8 cellular contexts compared by ENCODE assay signal in the genomic region with DNA sequence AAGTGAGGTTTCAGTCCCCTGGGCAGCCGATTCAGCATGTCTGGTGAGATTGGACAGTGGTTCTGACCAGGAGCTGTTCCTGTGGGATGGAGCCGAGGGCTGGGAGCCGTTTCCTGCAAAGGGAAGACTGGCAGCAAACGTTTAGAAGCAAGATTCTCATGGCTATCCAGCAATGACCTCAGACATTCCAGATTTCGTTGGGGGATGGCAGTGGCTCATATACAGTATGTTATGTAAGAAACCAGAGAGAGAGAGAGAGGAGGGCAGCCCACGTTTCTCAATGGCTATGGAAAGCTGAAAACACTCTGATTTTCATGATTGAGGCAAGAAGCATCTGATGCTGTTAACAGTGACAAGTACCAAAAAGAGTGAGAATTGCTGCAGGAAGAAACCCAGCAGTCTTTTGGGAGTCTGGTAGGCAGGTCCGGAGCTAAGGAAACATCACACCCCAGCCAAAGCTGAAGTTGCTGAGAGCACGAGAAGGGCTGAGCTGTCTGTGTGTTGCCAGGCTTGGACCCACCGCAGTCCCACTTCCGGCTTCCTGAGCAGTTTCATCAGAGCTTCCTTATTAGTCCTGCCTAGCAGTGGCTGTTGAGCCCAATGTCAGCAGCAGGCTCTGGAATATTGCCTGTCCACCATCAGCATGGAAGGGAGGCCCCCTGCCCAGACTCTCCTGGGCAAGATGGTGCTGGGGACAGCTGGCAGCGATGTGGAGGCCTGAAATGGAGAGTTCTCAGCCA. TPM values are rescaled to one million over a fixed set of nuclear protein-coding genes. Genes with fewer than 3 reads are reported as not detected.
A peak's percentile ranks its signal among the peaks of the same experiment; 100 is the strongest.
DNase-seq lines count a peak whose midpoint lies in the region; ATAC-seq lines count a peak whose summit lies in the region.

No MANE protein-coding gene starts in this region.

- peaks cover 6% of the 10 kb centered on the region for H3K27me3 Mint-ChIP-seq in activated CD4-positive, alpha-beta T cell treated with anti-CD3 and anti-CD28 coated beads for 36 hours

- POLR2A ChIA-PET in activated CD4-positive, alpha-beta T cell treated with anti-CD3 and anti-CD28 coated beads for 36 hours (lab: Charles Lee) = no interaction called here

- no peaks in the 10 kb centered on the region for H3K9me3 Mint-ChIP-seq in activated CD4-positive, alpha-beta T cell treated with anti-CD3 and anti-CD28 coated beads for 36 hours (ENCODE audit: low read depth)

- no peaks in the 10 kb centered on the region for H3K36me3 Mint-ChIP-seq in activated CD4-positive, alpha-beta T cell treated with anti-CD3 and anti-CD28 coated beads for 36 hours (ENCODE audit: low read depth)

- H3K4me1 Mint-ChIP-seq in activated CD4-positive, alpha-beta T cell treated with anti-CD3 and anti-CD28 coated beads for 36 hours = peaks cover 26% of the 10 kb centered on the region

- DNase-seq in activated CD4-positive, alpha-beta T cell treated with anti-CD3 and anti-CD28 coated beads for 36 hours = peak; percentile 49
- no peak for DNase-seq in activated CD4-positive, alpha-beta T cell treated with anti-CD3 and anti-CD28 coated beads for 1 hour
- DNase-seq in activated T-cell treated with anti-CD3 and anti-CD28 coated beads, Interleukin-2, amount 50 U/mL, for 48 hours = peak; percentile 28 to 46
- DNase-seq in left cardiac atrium (peak; percentile 70), NCI-H1092 (lab: John Stamatoyannopoulos, UW) (no peak), NCI-H1436 (lab: John Stamatoyannopoulos, UW) (no peak)
- DNase-seq in stimulated activated CD8-positive, alpha-beta memory T cell treated with anti-CD3 and anti-CD28 coated beads, Interleukin-4, amount 100 ng/mL, for 48 hours = peak; percentile 41

- intact Hi-C loops in activated CD4-positive, alpha-beta T cell treated with anti-CD3 and anti-CD28 coated beads for 36 hours (cut with DNase I, micrococcal nuclease) = no loop called here
- intact Hi-C loops in left cardiac atrium (cut with DNase I) = loop anchor here in 1 of 2 donors (10.0 kb wide), 1 partner anchor 402 kb away; the partner anchor contains the start of gene CHRD

- ATAC-seq in activated CD4-positive, alpha-beta T cell treated with anti-CD3 and anti-CD28 coated beads for 36 hours = peak; percentile 66
- peak; percentile 86 to 90 for ATAC-seq in left cardiac atrium
- no peak for ATAC-seq in HG02759 (IDR thresholded peaks at IDR 0.05; ENCODE audit: unreplicated experiment)

- no peak overlapping the region for H3K27ac Mint-ChIP-seq in activated CD4-positive, alpha-beta T cell treated with anti-CD3 and anti-CD28 coated beads for 36 hours

- CTCF ChIA-PET in activated CD4-positive, alpha-beta T cell treated with anti-CD3 and anti-CD28 coated beads for 36 hours (lab: Charles Lee) = interaction anchor here (0.6 to 2.9 kb wide), 8 partner anchors 8 to 991 kb away, joined by 3 to 13 read pairs (median 3); no protein-coding TSS in a partner anchor

- no peak overlapping the region for H3K4me3 Mint-ChIP-seq in activated CD4-positive, alpha-beta T cell treated with anti-CD3 and anti-CD28 coated beads for 36 hours

RNA-seq across cellular contexts. Expression of gene VPS8, which starts 25.5 kb away (rescaled TPM):
- 10 to 100 TPM; 24.7 to 33.9 TPM for total RNA-seq in activated CD4-positive, alpha-beta T cell treated with anti-CD3 and anti-CD28 coated beads for 36 hours
- total RNA-seq in left cardiac atrium = 10 to 100 TPM; 26.2 to 29.1 TPM

Comparison
In these comparisons a context has a peak if more than half of its experiments do, and no peak if none do; other contexts are left out.
1. DNase-seq: peak in activated CD4-positive, alpha-beta T cell treated with anti-CD3 and anti-CD28 coated beads for 36 hours (single experiment), activated T-cell treated with anti-CD3 and anti-CD28 coated beads, Interleukin-2, amount 50 U/mL, for 48 hours (2 of 2), left cardiac atrium (single experiment) and stimulated activated CD8-positive, alpha-beta memory T cell treated with anti-CD3 and anti-CD28 coated beads, Interleukin-4, amount 100 ng/mL, for 48 hours (single experiment); none in activated CD4-positive, alpha-beta T cell treated with anti-CD3 and anti-CD28 coated beads for 1 hour (single experiment), NCI-H1092 (single experiment) and NCI-H1436 (single experiment).